1 cellular context compared by ENCODE assay signal in the genomic region with DNA sequence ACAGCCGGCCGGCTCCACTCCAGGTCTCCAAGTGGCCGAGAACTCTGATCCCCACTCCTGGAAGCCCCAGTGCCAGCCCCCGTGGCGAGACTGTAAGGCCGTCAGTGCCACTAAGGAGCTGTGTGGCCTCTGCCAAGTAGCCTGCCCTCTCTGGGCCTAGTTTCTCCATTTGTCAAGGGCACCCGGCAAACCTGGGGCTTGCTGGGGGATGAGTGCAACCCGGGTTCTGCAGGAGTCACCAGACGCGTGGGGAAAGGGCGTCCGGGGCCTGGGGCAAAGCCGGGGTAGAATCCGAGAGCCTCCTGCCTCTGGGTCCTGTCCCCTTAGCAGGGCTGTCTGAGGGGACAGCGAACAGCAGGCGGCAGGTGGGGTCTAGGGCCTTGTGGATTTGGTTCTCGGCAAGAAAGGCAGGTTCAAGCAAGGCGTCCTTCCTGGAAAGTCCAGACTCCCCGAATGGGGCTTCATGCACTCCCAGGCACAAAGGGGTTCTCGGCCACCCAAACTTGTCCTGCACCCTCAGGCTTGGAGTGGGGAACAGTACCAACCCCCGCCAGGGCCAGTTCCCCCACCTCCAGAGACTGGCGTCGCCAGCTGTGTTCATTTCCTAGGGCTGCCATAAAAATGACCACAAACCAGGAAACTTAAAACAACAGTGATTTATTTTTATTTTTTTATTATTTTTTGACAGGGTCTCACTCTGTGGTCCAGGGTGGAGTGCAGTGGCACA.
TF ChIP-seq lines count a peak whose summit lies in the region.

No MANE protein-coding gene starts in this region.

TF ChIP-seq in GM23338, 12 proteins besides CTCF, POLR2A, EP300 and RAD21:
- TF ChIP-seq, protein P1, sequence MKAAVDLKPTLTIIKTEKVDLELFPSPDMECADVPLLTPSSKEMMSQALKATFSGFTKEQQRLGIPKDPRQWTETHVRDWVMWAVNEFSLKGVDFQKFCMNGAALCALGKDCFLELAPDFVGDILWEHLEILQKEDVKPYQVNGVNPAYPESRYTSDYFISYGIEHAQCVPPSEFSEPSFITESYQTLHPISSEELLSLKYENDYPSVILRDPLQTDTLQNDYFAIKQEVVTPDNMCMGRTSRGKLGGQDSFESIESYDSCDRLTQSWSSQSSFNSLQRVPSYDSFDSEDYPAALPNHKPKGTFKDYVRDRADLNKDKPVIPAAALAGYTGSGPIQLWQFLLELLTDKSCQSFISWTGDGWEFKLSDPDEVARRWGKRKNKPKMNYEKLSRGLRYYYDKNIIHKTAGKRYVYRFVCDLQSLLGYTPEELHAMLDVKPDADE (IDR thresholded peaks at IDR 0.05), result no peak
- TF ChIP-seq EZH2phosphoT487 (IDR thresholded peaks at IDR 0.05; ENCODE audit: unreplicated experiment), result no peak
- no peak for TF ChIP-seq POLR2AphosphoS5 (IDR thresholded peaks at IDR 0.05; ENCODE audit: low read depth)
- no peak for TF ChIP-seq STAT1 (IDR thresholded peaks at IDR 0.05; ENCODE audit: unreplicated experiment)
- no peak for TF ChIP-seq EZH2 (IDR thresholded peaks at IDR 0.05; ENCODE audit: low read depth, unreplicated experiment)
- no peak for TF ChIP-seq ZNF331 (CRISPR knock-in tag; IDR thresholded peaks at IDR 0.05; ENCODE audit: low read depth)
- TF ChIP-seq CREB1 (CRISPR knock-in tag; IDR thresholded peaks at IDR 0.05; ENCODE audit: low read depth), result no peak
- TF ChIP-seq, protein P2, sequence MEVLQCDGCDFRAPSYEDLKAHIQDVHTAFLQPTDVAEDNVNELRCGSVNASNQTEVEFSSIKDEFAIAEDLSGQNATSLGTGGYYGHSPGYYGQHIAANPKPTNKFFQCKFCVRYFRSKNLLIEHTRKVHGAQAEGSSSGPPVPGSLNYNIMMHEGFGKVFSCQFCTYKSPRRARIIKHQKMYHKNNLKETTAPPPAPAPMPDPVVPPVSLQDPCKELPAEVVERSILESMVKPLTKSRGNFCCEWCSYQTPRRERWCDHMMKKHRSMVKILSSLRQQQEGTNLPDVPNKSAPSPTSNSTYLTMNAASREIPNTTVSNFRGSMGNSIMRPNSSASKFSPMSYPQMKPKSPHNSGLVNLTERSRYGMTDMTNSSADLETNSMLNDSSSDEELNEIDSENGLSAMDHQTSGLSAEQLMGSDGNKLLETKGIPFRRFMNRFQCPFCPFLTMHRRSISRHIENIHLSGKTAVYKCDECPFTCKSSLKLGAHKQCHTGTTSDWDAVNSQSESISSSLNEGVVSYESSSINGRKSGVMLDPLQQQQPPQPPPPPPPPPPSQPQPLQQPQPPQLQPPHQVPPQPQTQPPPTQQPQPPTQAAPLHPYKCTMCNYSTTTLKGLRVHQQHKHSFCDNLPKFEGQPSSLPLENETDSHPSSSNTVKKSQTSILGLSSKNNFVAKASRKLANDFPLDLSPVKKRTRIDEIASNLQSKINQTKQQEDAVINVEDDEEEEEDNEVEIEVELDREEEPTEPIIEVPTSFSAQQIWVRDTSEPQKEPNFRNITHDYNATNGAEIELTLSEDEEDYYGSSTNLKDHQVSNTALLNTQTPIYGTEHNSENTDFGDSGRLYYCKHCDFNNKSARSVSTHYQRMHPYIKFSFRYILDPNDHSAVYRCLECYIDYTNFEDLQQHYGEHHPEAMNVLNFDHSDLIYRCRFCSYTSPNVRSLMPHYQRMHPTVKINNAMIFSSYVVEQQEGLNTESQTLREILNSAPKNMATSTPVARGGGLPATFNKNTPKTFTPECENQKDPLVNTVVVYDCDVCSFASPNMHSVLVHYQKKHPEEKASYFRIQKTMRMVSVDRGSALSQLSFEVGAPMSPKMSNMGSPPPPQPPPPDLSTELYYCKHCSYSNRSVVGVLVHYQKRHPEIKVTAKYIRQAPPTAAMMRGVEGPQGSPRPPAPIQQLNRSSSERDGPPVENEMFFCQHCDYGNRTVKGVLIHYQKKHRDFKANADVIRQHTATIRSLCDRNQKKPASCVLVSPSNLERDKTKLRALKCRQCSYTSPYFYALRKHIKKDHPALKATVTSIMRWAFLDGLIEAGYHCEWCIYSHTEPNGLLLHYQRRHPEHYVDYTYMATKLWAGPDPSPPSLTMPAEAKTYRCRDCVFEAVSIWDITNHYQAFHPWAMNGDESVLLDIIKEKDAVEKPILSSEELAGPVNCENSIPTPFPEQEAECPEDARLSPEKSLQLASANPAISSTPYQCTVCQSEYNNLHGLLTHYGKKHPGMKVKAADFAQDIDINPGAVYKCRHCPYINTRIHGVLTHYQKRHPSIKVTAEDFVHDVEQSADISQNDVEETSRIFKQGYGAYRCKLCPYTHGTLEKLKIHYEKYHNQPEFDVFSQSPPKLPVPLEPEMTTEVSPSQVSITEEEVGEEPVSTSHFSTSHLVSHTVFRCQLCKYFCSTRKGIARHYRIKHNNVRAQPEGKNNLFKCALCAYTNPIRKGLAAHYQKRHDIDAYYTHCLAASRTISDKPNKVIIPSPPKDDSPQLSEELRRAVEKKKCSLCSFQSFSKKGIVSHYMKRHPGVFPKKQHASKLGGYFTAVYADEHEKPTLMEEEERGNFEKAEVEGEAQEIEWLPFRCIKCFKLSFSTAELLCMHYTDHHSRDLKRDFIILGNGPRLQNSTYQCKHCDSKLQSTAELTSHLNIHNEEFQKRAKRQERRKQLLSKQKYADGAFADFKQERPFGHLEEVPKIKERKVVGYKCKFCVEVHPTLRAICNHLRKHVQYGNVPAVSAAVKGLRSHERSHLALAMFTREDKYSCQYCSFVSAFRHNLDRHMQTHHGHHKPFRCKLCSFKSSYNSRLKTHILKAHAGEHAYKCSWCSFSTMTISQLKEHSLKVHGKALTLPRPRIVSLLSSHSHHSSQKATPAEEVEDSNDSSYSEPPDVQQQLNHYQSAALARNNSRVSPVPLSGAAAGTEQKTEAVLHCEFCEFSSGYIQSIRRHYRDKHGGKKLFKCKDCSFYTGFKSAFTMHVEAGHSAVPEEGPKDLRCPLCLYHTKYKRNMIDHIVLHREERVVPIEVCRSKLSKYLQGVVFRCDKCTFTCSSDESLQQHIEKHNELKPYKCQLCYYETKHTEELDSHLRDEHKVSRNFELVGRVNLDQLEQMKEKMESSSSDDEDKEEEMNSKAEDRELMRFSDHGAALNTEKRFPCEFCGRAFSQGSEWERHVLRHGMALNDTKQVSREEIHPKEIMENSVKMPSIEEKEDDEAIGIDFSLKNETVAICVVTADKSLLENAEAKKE (CRISPR knock-in tag; IDR thresholded peaks at IDR 0.05), result no peak
- TF ChIP-seq, protein P3, sequence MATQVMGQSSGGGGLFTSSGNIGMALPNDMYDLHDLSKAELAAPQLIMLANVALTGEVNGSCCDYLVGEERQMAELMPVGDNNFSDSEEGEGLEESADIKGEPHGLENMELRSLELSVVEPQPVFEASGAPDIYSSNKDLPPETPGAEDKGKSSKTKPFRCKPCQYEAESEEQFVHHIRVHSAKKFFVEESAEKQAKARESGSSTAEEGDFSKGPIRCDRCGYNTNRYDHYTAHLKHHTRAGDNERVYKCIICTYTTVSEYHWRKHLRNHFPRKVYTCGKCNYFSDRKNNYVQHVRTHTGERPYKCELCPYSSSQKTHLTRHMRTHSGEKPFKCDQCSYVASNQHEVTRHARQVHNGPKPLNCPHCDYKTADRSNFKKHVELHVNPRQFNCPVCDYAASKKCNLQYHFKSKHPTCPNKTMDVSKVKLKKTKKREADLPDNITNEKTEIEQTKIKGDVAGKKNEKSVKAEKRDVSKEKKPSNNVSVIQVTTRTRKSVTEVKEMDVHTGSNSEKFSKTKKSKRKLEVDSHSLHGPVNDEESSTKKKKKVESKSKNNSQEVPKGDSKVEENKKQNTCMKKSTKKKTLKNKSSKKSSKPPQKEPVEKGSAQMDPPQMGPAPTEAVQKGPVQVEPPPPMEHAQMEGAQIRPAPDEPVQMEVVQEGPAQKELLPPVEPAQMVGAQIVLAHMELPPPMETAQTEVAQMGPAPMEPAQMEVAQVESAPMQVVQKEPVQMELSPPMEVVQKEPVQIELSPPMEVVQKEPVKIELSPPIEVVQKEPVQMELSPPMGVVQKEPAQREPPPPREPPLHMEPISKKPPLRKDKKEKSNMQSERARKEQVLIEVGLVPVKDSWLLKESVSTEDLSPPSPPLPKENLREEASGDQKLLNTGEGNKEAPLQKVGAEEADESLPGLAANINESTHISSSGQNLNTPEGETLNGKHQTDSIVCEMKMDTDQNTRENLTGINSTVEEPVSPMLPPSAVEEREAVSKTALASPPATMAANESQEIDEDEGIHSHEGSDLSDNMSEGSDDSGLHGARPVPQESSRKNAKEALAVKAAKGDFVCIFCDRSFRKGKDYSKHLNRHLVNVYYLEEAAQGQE (IDR thresholded peaks at IDR 0.05; ENCODE audit: unreplicated experiment), result no peak
- TF ChIP-seq JUNB (IDR thresholded peaks at IDR 0.05; ENCODE audit: unreplicated experiment), result no peak
- no peak for TF ChIP-seq NANOG (IDR thresholded peaks at IDR 0.05; ENCODE audit: borderline replicate concordance)
- TF ChIP-seq ZNF114 (CRISPR knock-in tag; IDR thresholded peaks at IDR 0.05), result no peak
TF ChIP-seq in GM23338: peak in this region for 0.
